Comparison of ENCODE assay signal across 1 cellular context in the genomic region with DNA sequence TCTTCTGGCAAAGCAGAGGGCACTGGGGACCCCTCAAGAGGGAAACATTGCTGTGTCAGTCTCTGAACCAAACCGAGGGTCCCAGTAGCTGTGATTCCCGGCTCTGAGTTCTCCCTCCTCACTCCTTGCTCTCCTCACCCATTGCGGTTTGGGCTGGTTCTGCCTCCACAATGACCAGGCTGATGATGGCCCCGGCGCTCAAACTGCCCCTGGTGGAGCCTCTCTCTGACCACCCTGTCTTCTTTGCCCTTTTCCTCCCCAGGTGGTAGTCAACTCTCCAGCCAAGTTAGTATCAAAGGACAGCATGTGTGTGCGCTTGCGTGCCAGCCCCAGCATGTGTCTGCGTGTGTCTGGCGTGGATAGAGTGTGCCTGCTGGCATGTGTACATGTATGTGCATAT.
TF ChIP-seq lines count a peak whose summit lies in the region.

No MANE protein-coding gene starts in this region.

TF ChIP-seq in IMR-90, 13 proteins besides CTCF, POLR2A, EP300 and RAD21:
- TF ChIP-seq SMC3 (IDR thresholded peaks at IDR 0.05; ENCODE audit: low read depth, low read length), result no peak
- TF ChIP-seq, protein P1, sequence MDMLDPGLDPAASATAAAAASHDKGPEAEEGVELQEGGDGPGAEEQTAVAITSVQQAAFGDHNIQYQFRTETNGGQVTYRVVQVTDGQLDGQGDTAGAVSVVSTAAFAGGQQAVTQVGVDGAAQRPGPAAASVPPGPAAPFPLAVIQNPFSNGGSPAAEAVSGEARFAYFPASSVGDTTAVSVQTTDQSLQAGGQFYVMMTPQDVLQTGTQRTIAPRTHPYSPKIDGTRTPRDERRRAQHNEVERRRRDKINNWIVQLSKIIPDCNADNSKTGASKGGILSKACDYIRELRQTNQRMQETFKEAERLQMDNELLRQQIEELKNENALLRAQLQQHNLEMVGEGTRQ (IDR thresholded peaks at IDR 0.05; ENCODE audit: low read depth, low read length), result no peak
- TF ChIP-seq NFE2L2 (IDR thresholded peaks at IDR 0.05; ENCODE audit: low read depth, low read length), result no peak
- no peak for TF ChIP-seq MAFK (IDR thresholded peaks at IDR 0.05; ENCODE audit: low read depth, low read length)
- TF ChIP-seq CHD1 (IDR thresholded peaks at IDR 0.05; ENCODE audit: low read depth, low read length), result no peak
- no peak for TF ChIP-seq RFX5 (IDR thresholded peaks at IDR 0.05; ENCODE audit: low read depth, low read length)
- no peak for TF ChIP-seq RCOR1 (IDR thresholded peaks at IDR 0.05; ENCODE audit: insufficient replicate concordance, low read length)
- no peak for TF ChIP-seq CEBPB (IDR thresholded peaks at IDR 0.05; ENCODE audit: low read depth, low read length)
- TF ChIP-seq BHLHE40 (IDR thresholded peaks at IDR 0.05; ENCODE audit: low read depth, low read length), result no peak
- no peak for TF ChIP-seq FOS (IDR thresholded peaks at IDR 0.05; ENCODE audit: low read depth, low read length)
- TF ChIP-seq, protein P2, sequence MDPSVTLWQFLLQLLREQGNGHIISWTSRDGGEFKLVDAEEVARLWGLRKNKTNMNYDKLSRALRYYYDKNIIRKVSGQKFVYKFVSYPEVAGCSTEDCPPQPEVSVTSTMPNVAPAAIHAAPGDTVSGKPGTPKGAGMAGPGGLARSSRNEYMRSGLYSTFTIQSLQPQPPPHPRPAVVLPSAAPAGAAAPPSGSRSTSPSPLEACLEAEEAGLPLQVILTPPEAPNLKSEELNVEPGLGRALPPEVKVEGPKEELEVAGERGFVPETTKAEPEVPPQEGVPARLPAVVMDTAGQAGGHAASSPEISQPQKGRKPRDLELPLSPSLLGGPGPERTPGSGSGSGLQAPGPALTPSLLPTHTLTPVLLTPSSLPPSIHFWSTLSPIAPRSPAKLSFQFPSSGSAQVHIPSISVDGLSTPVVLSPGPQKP (IDR thresholded peaks at IDR 0.05; ENCODE audit: borderline replicate concordance, low read depth, low read length), result no peak
- no peak for TF ChIP-seq MAZ (IDR thresholded peaks at IDR 0.05; ENCODE audit: borderline replicate concordance, low read depth, low read length)
- TF ChIP-seq MXI1 (IDR thresholded peaks at IDR 0.05; ENCODE audit: borderline replicate concordance, low read depth, low read length), result no peak
